ENCODE assay signal across 17 cellular contexts in genomic region chr18:79737426-79737825, GRCh38.
"Had no signal": no experiment of that assay in that cellular context is flagged by ENCODE, and none has a peak within 500 bp of the region (broad histone marks: within the 10 kb centered on the region; RNA-seq: fewer than 3 reads in every experiment).

No MANE protein-coding gene starts in this region.

- H3K27me3 ChIP-seq: ascending aorta, gastroesophageal sphincter, upper lobe of left lung had no signal

- H3K27ac ChIP-seq: ascending aorta, coronary artery, gastroesophageal sphincter, thoracic aorta, upper lobe of left lung had no signal

- DNase-seq: activated CD4-positive, alpha-beta memory T cell treated with anti-CD3 and anti-CD28 coated beads, Interleukin-2, amount 10 ng/mL, durations not matched to agents 7 days and 5 days; activated CD4-positive, alpha-beta T cell treated with anti-CD3 and anti-CD28 coated beads, Interleukin-2, amount 10 ng/mL, durations not matched to agents 24 days and 14 days; activated gamma-delta T cell; activated naive CD4-positive, alpha-beta T cell treated with anti-CD3 and anti-CD28 coated beads, Interleukin-2, amount 50 U/mL, for 16 hours; activated T-cell treated with anti-CD3 and anti-CD28 coated beads, Interleukin-2, amount 50 U/mL, for 72 hours; hypothalamus; mesenchymal stem cell; nucleus accumbens; stimulated activated CD4-positive, alpha-beta T cell treated with anti-CD3 and anti-CD28 coated beads, Interleukin-4, amount 100 ng/mL, for 24 hours; stimulated activated naive CD4-positive, alpha-beta T cell treated with Interleukin-2 at 50 U/mL for 16 hours had no signal

- H3K9me3 Mint-ChIP-seq: activated CD4-positive, alpha-beta T cell treated with anti-CD3 and anti-CD28 coated beads, Interleukin-2, amount 10 ng/mL, durations not matched to agents 24 days and 14 days; activated T-cell treated with anti-CD3 and anti-CD28 coated beads, Interleukin-2, amount 50 U/mL, for 72 hours; nephron had no signal

- H3K4me1 Mint-ChIP-seq: activated CD4-positive, alpha-beta memory T cell treated with anti-CD3 and anti-CD28 coated beads, Interleukin-2, amount 10 ng/mL, durations not matched to agents 7 days and 5 days; activated CD4-positive, alpha-beta T cell treated with anti-CD3 and anti-CD28 coated beads, Interleukin-2, amount 10 ng/mL, durations not matched to agents 24 days and 14 days had no signal

- H3K27ac Mint-ChIP-seq: activated CD4-positive, alpha-beta memory T cell treated with anti-CD3 and anti-CD28 coated beads, Interleukin-2, amount 10 ng/mL, durations not matched to agents 7 days and 5 days; activated CD4-positive, alpha-beta T cell treated with anti-CD3 and anti-CD28 coated beads, Interleukin-2, amount 10 ng/mL, durations not matched to agents 24 days and 14 days; activated T-cell treated with anti-CD3 and anti-CD28 coated beads, Interleukin-2, amount 50 U/mL, for 72 hours; nephron had no signal

- H3K4me3 ChIP-seq: ascending aorta, coronary artery, gastroesophageal sphincter, thoracic aorta, upper lobe of left lung had no signal

- H3K4me1 ChIP-seq: ascending aorta, gastroesophageal sphincter, upper lobe of left lung had no signal

- H3K4me3 Mint-ChIP-seq: activated CD4-positive, alpha-beta memory T cell treated with anti-CD3 and anti-CD28 coated beads, Interleukin-2, amount 10 ng/mL, durations not matched to agents 7 days and 5 days; activated CD4-positive, alpha-beta T cell treated with anti-CD3 and anti-CD28 coated beads, Interleukin-2, amount 10 ng/mL, durations not matched to agents 24 days and 14 days; activated T-cell treated with anti-CD3 and anti-CD28 coated beads, Interleukin-2, amount 50 U/mL, for 72 hours; nephron had no signal

- H3K9me3 ChIP-seq: gastroesophageal sphincter had no signal

- H3K27me3 Mint-ChIP-seq: activated CD4-positive, alpha-beta memory T cell treated with anti-CD3 and anti-CD28 coated beads, Interleukin-2, amount 10 ng/mL, durations not matched to agents 7 days and 5 days; activated CD4-positive, alpha-beta T cell treated with anti-CD3 and anti-CD28 coated beads, Interleukin-2, amount 10 ng/mL, durations not matched to agents 24 days and 14 days had no signal

- ATAC-seq: activated CD4-positive, CD25-positive, alpha-beta regulatory T cell treated with anti-CD3 and anti-CD28 coated beads, Interleukin-2, amount 50 U/mL, for 24 hours; gastroesophageal sphincter had no signal
